Comparison of ENCODE assay signal across 14 cellular contexts in genomic region chr1:93042822-93043557, GRCh38. TPM values are rescaled to one million over a fixed set of nuclear protein-coding genes. Genes with fewer than 3 reads are reported as not detected.
DNase-seq lines count a peak whose midpoint lies in the region; ATAC-seq, FAIRE-seq and TF ChIP-seq lines count a peak whose summit lies in the region.
"Had no signal": no experiment of that assay in that cellular context is flagged by ENCODE, and none has a peak within 500 bp of the region (broad histone marks: within the 10 kb centered on the region; RNA-seq: fewer than 3 reads in every experiment).

No MANE protein-coding gene starts in this region.

- H3K27ac ChIP-seq in OCI-LY3 (ENCODE audit: low read length) (peak overlapping the region; percentile 60), HepG2 (ENCODE audit: extremely low read length, insufficient read depth, low read length) (peak overlapping the region; percentile 36)
- H3K27ac ChIP-seq: C4-2B, esophagus muscularis mucosa, parathyroid adenoma, SK-N-MC had no signal

- TF ChIP-seq CTCF in OCI-LY3 (IDR thresholded peaks at IDR 0.05; ENCODE audit: low read depth, low read length) (no peak), HepG2 (CRISPR knock-in tag; IDR thresholded peaks at IDR 0.05) (no peak)

- intact Hi-C loops in HepG2 (cut with micrococcal nuclease; ENCODE audit: unreplicated experiment): no loop called here

- ATAC-seq in HepG2: peak; percentile 29
- ATAC-seq in HG03460 (IDR thresholded peaks at IDR 0.05; ENCODE audit: unreplicated experiment): no peak
- no peak for ATAC-seq in GM18873 (IDR thresholded peaks at IDR 0.05; ENCODE audit: low FRiP score, unreplicated experiment)

- H3K9me3 ChIP-seq in OCI-LY3 (ENCODE audit: insufficient read depth, low read length) (no peaks in the 10 kb centered on the region), HepG2 (ENCODE audit: low read length) (no peaks in the 10 kb centered on the region)
- H3K9me3 ChIP-seq: esophagus muscularis mucosa had no signal

- DNase-seq in stimulated activated CD4-positive, alpha-beta T cell treated with anti-CD3 and anti-CD28 coated beads, Interleukin-4, amount 100 ng/mL, for 1 hour: peak; percentile 3
- DNase-seq in stimulated activated CD4-positive, alpha-beta T cell treated with anti-CD3 and anti-CD28 coated beads, Interleukin-2, amount 100 ng/mL, for 24 hours: no peak
- DNase-seq in HepG2 (ENCODE audit: low spot score) (no peak), amniotic stem cell (lab: John Stamatoyannopoulos, UW) (no peak), frontal cortex (ENCODE audit: low spot score in 2 of 2) (no peak)
- DNase-seq: NCI-H524 treated with DMSO at 0.1 percent for 48 hours had no signal

- BruUV-seq in HepG2 (replicated peaks; lab: Mats Ljungman, UMichigan): no TSS peak

- H3K4me2 ChIP-seq in OCI-LY3 (ENCODE audit: low read length) (peak overlapping the region; percentile 89), HepG2 (ENCODE audit: low read depth, low read length) (peak overlapping the region; percentile 86)

- H3K4me3 ChIP-seq in OCI-LY3 (ENCODE audit: low read length) (peak overlapping the region; percentile 72), HepG2 (replicated peaks in 1 of 3; ENCODE audit: insufficient read depth in 1 of 3, low read depth in 2 of 3, low read length in 3 of 3) (peak overlapping the region; percentile 55 to 70 (median 67))
- H3K4me3 ChIP-seq: esophagus muscularis mucosa, SK-N-MC had no signal

- TF ChIP-seq EP300 in HepG2 (IDR thresholded peaks at IDR 0.05; ENCODE audit: low read depth in 2 of 2, low read length in 2 of 2) (no peak), HepG2 (CRISPR knock-in tag; IDR thresholded peaks at IDR 0.05; ENCODE audit: borderline replicate concordance) (no peak)

- H3K9ac ChIP-seq in OCI-LY3 (ENCODE audit: low read length): peak overlapping the region; percentile 64
- peak overlapping the region; percentile 54 for H3K9ac ChIP-seq in HepG2 (ENCODE audit: insufficient read depth, low read depth, low read length)
- H3K9ac ChIP-seq: parathyroid adenoma had no signal

- in situ Hi-C loops in HepG2 (cut with HindIII; ENCODE audit: extremely low pct_ligation_motif_present, low pct_unique_long_range_greater_than_20kb): no loop called here

- POLR2A ChIA-PET in HepG2 (lab: Yijun Ruan, JAX): interaction anchor here (0.9 to 1.1 kb wide), 2 partner anchors 36 to 211 kb away, joined by 3 read pairs; partner anchors contain the start of genes MTF2 and RPL5

- no peaks in the 10 kb centered on the region for H3K79me2 ChIP-seq in OCI-LY3 (ENCODE audit: low read length)
- H3K79me2 ChIP-seq in HepG2 (ENCODE audit: insufficient read depth, low read length): no peaks in the 10 kb centered on the region
- H3K79me2 ChIP-seq: parathyroid adenoma had no signal

- no peak for TF ChIP-seq RAD21 in HepG2 (CRISPR knock-in tag; IDR thresholded peaks at IDR 0.05)

- FAIRE-seq in HepG2 (lab: Jason Lieb, UNC) (no peak), frontal cortex (lab: Jason Lieb, UNC) (no peak)
- FAIRE-seq: islet of Langerhans had no signal

- no peak for TF ChIP-seq POLR2A in HepG2 (IDR thresholded peaks at IDR 0.05; ENCODE audit: insufficient read depth in 1 of 2, low read depth in 2 of 2, low read length in 2 of 2)

- H3K4me1 ChIP-seq in OCI-LY3 (ENCODE audit: low read length) (peaks cover 24% of the 10 kb centered on the region), HepG2 (ENCODE audit: insufficient read depth, low read length) (peaks cover 16% of the 10 kb centered on the region)
- H3K4me1 ChIP-seq: esophagus muscularis mucosa, parathyroid adenoma had no signal

- H3K36me3 ChIP-seq in OCI-LY3 (replicated peaks; ENCODE audit: low read depth, low read length) (no peaks in the 10 kb centered on the region), HepG2 (replicated peaks in 1 of 2; ENCODE audit: control insufficient read depth in 1 of 2, insufficient read depth in 2 of 2, low read length in 2 of 2) (no peaks in the 10 kb centered on the region)
- H3K36me3 ChIP-seq: esophagus muscularis mucosa had no signal

- 24% methylated on average over 6 of the region's 6 CpGs for WGBS in HepG2 (ENCODE audit: low lambda C conversion rate)

- no peaks in the 10 kb centered on the region for H3K27me3 ChIP-seq in OCI-LY3 (ENCODE audit: low read depth, low read length)
- H3K27me3 ChIP-seq in HepG2 (ENCODE audit: control insufficient read depth in 1 of 2, insufficient read depth in 2 of 2, low read length in 2 of 2): no peaks in the 10 kb centered on the region
- H3K27me3 ChIP-seq: esophagus muscularis mucosa had no signal

- H4K20me1 ChIP-seq in OCI-LY3 (ENCODE audit: insufficient read depth, low read length) (no peaks in the 10 kb centered on the region), HepG2 (ENCODE audit: insufficient read depth, low read length) (no peaks in the 10 kb centered on the region)

- peak overlapping the region; percentile 99 for H2AFZ ChIP-seq in OCI-LY3 (ENCODE audit: low read depth, low read length)
- H2AFZ ChIP-seq in HepG2 (ENCODE audit: low read length): peak overlapping the region; percentile 80
- H2AFZ ChIP-seq: parathyroid adenoma had no signal

- CTCF ChIA-PET in HepG2 (lab: Yijun Ruan, JAX; ENCODE audit: low intra/inter-chr PET ratio, low total read pairs): no interaction called here

TF ChIP-seq in HepG2, 621 proteins besides CTCF, POLR2A, EP300 and RAD21:
- no peak for TF ChIP-seq ZNF251 (CRISPR knock-in tag; IDR thresholded peaks at IDR 0.05)
- TF ChIP-seq MAFK (conservative IDR thresholded peaks at IDR 0.05 in 1 of 2, IDR thresholded peaks at IDR 0.05 in 1 of 2; ENCODE audit: low read length in 2 of 2): peak; percentile 21 to 65; a peak in 2 of 4 replicates
- peak; percentile 39; the same call in 1 of the 2 replicates for TF ChIP-seq MAFF (IDR thresholded peaks at IDR 0.05; ENCODE audit: low read depth, low read length)
- TF ChIP-seq ZNF124 (CRISPR knock-in tag; IDR thresholded peaks at IDR 0.05): no peak
- TF ChIP-seq ZBTB42 (CRISPR knock-in tag; IDR thresholded peaks at IDR 0.05): no peak
- peak; percentile 75 for TF ChIP-seq ZNF121 (CRISPR knock-in tag; IDR thresholded peaks at IDR 0.05)
- TF ChIP-seq GPN1 (CRISPR knock-in tag; IDR thresholded peaks at IDR 0.05; ENCODE audit: borderline replicate concordance): no peak
TF ChIP-seq in HepG2: peak in this region for 3.

RNA-seq across cellular contexts. Expression of gene MTF2, which starts 36.1 kb away (rescaled TPM):
- 53.9 and 75.1 TPM in 2 replicates for total RNA-seq in HepG2 (2016; rRNA removed; fragmentation: Illumina TruSeq; extraction: Trizol)
- 9.8 and 10.6 TPM in 2 replicates for total RNA-seq in HepG2 (2016; cell fraction: cytosol; rRNA removed; fragmentation: Illumina TruSeq; extraction: Trizol; ENCODE audit: low read depth)
- 53.0 and 76.9 TPM in 2 replicates for total RNA-seq in HepG2 (2016; cell fraction: insoluble cytoplasmic fraction; rRNA removed; fragmentation: Illumina TruSeq; extraction: Trizol)
- total RNA-seq in HepG2 (2016; cell fraction: membrane; rRNA removed; fragmentation: Illumina TruSeq; extraction: Trizol): 20.9 and 22.0 TPM in 2 replicates
- 50.0 and 51.5 TPM in 2 replicates for total RNA-seq in HepG2 (2016; cell fraction: nucleus; rRNA removed; fragmentation: Illumina TruSeq; extraction: Trizol)
- 31.6 and 48.7 TPM in 2 replicates for polyA plus RNA-seq in HepG2 (2011; rRNA removed)
- 21.4 and 26.3 TPM in 2 replicates for polyA plus RNA-seq in HepG2 (2011; cell fraction: cytosol; rRNA removed)
- polyA plus RNA-seq in HepG2 (2011; cell fraction: nucleus; rRNA removed): 15.3 and 16.2 TPM in 2 replicates
- polyA plus RNA-seq in HepG2 (2012): 15.0 and 24.0 TPM in 2 replicates
- polyA plus RNA-seq in HepG2 (2016; cell fraction: cytosol; fragmentation: Illumina TruSeq; extraction: Trizol; ENCODE audit: low read depth): 1.7 and 1.9 TPM in 2 replicates
- polyA plus RNA-seq in HepG2 (2016; cell fraction: insoluble cytoplasmic fraction; fragmentation: Illumina TruSeq; extraction: Trizol; ENCODE audit: low read depth): 41.8 and 50.5 TPM in 2 replicates
- polyA plus RNA-seq in HepG2 (2016; cell fraction: membrane; fragmentation: Illumina TruSeq; extraction: Trizol; ENCODE audit: low read depth): 6.2 and 6.4 TPM in 2 replicates
- polyA plus RNA-seq in HepG2 (2016; cell fraction: nucleus; fragmentation: Illumina TruSeq; extraction: Trizol; ENCODE audit: insufficient read depth, low read depth): 37.1 and 45.5 TPM in 2 replicates
- 30.9 and 42.6 TPM in 2 replicates for polyA minus RNA-seq in HepG2 (2011; rRNA and poly(A)+ RNA removed; ENCODE audit: low replicate concordance)
- polyA minus RNA-seq in HepG2 (2011; cell fraction: cytosol; rRNA and poly(A)+ RNA removed): 17.9 and 20.3 TPM in 2 replicates
- polyA minus RNA-seq in HepG2 (2011; cell fraction: nucleus; rRNA and poly(A)+ RNA removed): 88.8 and 102 TPM in 2 replicates
- 64.4 TPM for total RNA-seq in frontal cortex
